ENCODE assay signal across 14 cellular contexts in the genomic region with DNA sequence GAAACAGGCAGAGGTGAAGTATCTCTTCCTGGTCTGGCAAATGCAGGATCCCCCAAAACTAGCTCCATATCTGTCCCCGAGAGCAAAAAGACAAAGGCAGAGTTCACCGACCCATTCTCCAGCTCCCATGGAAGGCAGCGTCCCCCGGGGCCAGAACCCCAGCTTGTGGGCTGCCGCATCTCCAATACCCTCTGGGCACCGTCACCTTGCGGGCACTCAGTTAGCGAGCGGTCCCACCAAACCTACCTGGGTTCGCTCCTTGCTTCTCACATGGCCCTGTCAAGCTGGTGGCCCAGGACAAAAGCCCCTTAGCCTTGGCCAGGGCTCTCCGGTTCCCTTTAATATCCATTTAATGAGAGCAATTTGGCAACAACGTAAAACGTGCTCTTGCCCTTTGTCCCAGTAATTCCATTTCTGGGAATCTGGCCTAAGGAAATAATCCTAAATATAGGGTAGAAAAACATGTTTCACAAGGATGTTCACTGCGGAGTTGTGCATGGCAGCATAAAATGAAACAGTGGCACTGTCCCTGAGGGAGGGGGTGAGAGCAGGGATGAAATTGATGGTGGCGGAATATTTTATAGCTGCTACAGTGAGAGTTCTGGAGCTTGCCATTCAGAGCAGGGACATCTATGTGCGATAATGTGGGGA.
DNase-seq lines count a peak whose midpoint lies in the region; ATAC-seq and TF ChIP-seq lines count a peak whose summit lies in the region.
"Had no signal": no experiment of that assay in that cellular context is flagged by ENCODE, and none has a peak within 500 bp of the region (broad histone marks: within the 10 kb centered on the region; RNA-seq: fewer than 3 reads in every experiment).

No MANE protein-coding gene starts in this region.

- H3K27ac ChIP-seq in mammary epithelial cell (ENCODE audit: insufficient read depth, low read depth, low read length) (peak overlapping the region; percentile 93), stomach smooth muscle (ENCODE audit: low read length) (peak overlapping the region; percentile 66)

- CTCF ChIA-PET in mammary epithelial cell (lab: Charles Lee; ENCODE audit: low non-redundant PET), result interaction anchor here (0.5 to 0.7 kb wide), 3 partner anchors 45 to 1600 kb away, joined by 3 to 14 read pairs (median 3); no protein-coding TSS in a partner anchor

- in situ Hi-C loops in mammary epithelial cell (cut with MboI; ENCODE audit: low sequenced_read_pairs in 2 of 2), result no loop called here

- H2AFZ ChIP-seq in mammary epithelial cell (ENCODE audit: low read depth, low read length), result no peak overlapping the region

- H3K27ac Mint-ChIP-seq in endothelial cell (ENCODE audit: unreplicated experiment), result no peak overlapping the region
- H3K27ac Mint-ChIP-seq: activated CD4-positive, alpha-beta memory T cell treated with anti-CD3 and anti-CD28 coated beads for 36 hours; activated naive CD4-positive, alpha-beta T cell treated with anti-CD3 and anti-CD28 coated beads for 36 hours had no signal

- peaks cover 54% of the 10 kb centered on the region for H3K4me1 ChIP-seq in mammary epithelial cell (ENCODE audit: insufficient read depth, low read length)
- peaks cover 30% of the 10 kb centered on the region for H3K4me1 ChIP-seq in stomach smooth muscle (ENCODE audit: control insufficient read depth, insufficient read depth, low read length)

- intact Hi-C loops in mammary epithelial cell (cut with micrococcal nuclease), result loop anchor here (2.0 kb wide), 1 partner anchor 19 kb away; no protein-coding TSS in a partner anchor

- H3K27me3 Mint-ChIP-seq in endothelial cell (ENCODE audit: unreplicated experiment), result peaks cover 19% of the 10 kb centered on the region
- H3K27me3 Mint-ChIP-seq: activated CD4-positive, alpha-beta memory T cell treated with anti-CD3 and anti-CD28 coated beads for 36 hours had no signal

- no peaks in the 10 kb centered on the region for H3K36me3 ChIP-seq in mammary epithelial cell (ENCODE audit: insufficient read depth, low read length)
- no peaks in the 10 kb centered on the region for H3K36me3 ChIP-seq in stomach smooth muscle (ENCODE audit: control insufficient read depth in 2 of 2, insufficient read depth in 2 of 2, low read length in 2 of 2)

- TSS peak; percentile 79 for BruUV-seq in mammary epithelial cell (replicated peaks; lab: Mats Ljungman, UMichigan)

- DNase-seq in NCI-H2227 treated with DMSO at 0.1 percent for 48 hours (lab: John Stamatoyannopoulos, UW) (peak; percentile 40), mammary epithelial cell (no peak), left lobe of liver (ENCODE audit: low spot score) (no peak), medulla oblongata (ENCODE audit: extremely low spot score) (no peak), EL (no peak), endothelial cell (ENCODE audit: low spot score) (no peak)
- DNase-seq: activated CD4-positive, alpha-beta memory T cell treated with anti-CD3 and anti-CD28 coated beads for 36 hours; activated naive CD4-positive, alpha-beta T cell treated with anti-CD3 and anti-CD28 coated beads for 36 hours; CD8-positive, alpha-beta T cell; GOT3; NCI-H146; T-helper 2 cell had no signal

- H3K4me3 Mint-ChIP-seq in endothelial cell (ENCODE audit: unreplicated experiment), result no peak overlapping the region
- H3K4me3 Mint-ChIP-seq: activated CD4-positive, alpha-beta memory T cell treated with anti-CD3 and anti-CD28 coated beads for 36 hours; activated naive CD4-positive, alpha-beta T cell treated with anti-CD3 and anti-CD28 coated beads for 36 hours; CD8-positive, alpha-beta T cell had no signal

- TF ChIP-seq CTCF in mammary epithelial cell (conservative IDR thresholded peaks at IDR 0.05 in 1 of 2, IDR thresholded peaks at IDR 0.05 in 1 of 2; ENCODE audit: extremely low read depth in 1 of 2, insufficient read depth in 1 of 2, low read depth in 1 of 2, low read length in 2 of 2) (no peak), endothelial cell (IDR thresholded peaks at IDR 0.05; ENCODE audit: unreplicated experiment) (no peak)

- H3K4me2 ChIP-seq in mammary epithelial cell (ENCODE audit: insufficient read depth, low read depth, low read length), result peak overlapping the region; percentile 43

- dilution Hi-C loops in mammary epithelial cell (cut with HindIII; ENCODE audit: low sequenced_read_pairs), result no loop called here

- peaks cover 7% of the 10 kb centered on the region for H3K36me3 Mint-ChIP-seq in endothelial cell (ENCODE audit: low read depth, unreplicated experiment)
- H3K36me3 Mint-ChIP-seq: activated CD4-positive, alpha-beta memory T cell treated with anti-CD3 and anti-CD28 coated beads for 36 hours had no signal

- H3K4me3 ChIP-seq in mammary epithelial cell (replicated peaks in 1 of 3; ENCODE audit: insufficient read depth in 1 of 3, low read depth in 2 of 3, low read length in 3 of 3) (no peak overlapping the region), stomach smooth muscle (ENCODE audit: low read length in 2 of 2) (peak overlapping the region in 1 of 2 donors; percentile 8)

- ATAC-seq in left lobe of liver (peak; percentile 64), HG03439 (IDR thresholded peaks at IDR 0.05; ENCODE audit: unreplicated experiment) (no peak)
- ATAC-seq: CD8-positive, alpha-beta T cell had no signal

- WGBS in mammary epithelial cell (ENCODE audit: low coverage, missing lambda C conversion rate), result 54% methylated on average over 13 of the region's 16 CpGs

- H3K9ac ChIP-seq in mammary epithelial cell (ENCODE audit: insufficient read depth, low read length), result peak overlapping the region; percentile 80
- peak overlapping the region in 1 of 2 donors; percentile 21 for H3K9ac ChIP-seq in stomach smooth muscle (ENCODE audit: low read length in 2 of 2)

- H3K9me3 ChIP-seq in mammary epithelial cell (replicated peaks; ENCODE audit: insufficient read depth, low read length) (no peaks in the 10 kb centered on the region), stomach smooth muscle (ENCODE audit: control insufficient read depth in 2 of 2, low read length in 2 of 2) (no peaks in the 10 kb centered on the region)

- H4K20me1 ChIP-seq in mammary epithelial cell (ENCODE audit: insufficient read depth, low read length), result no peaks in the 10 kb centered on the region

- peaks cover 5% of the 10 kb centered on the region for H3K4me1 Mint-ChIP-seq in endothelial cell (ENCODE audit: unreplicated experiment)

- H3K27me3 ChIP-seq in mammary epithelial cell (ENCODE audit: insufficient read depth, low read length), result no peaks in the 10 kb centered on the region
- no peaks in the 10 kb centered on the region for H3K27me3 ChIP-seq in stomach smooth muscle (ENCODE audit: control insufficient read depth in 1 of 2, insufficient read depth in 2 of 2, low read length in 2 of 2)

- peaks cover 89% of the 10 kb centered on the region for H3K79me2 ChIP-seq in mammary epithelial cell (ENCODE audit: insufficient read depth, low read length)

- H3K9me3 Mint-ChIP-seq in endothelial cell (ENCODE audit: unreplicated experiment), result no peaks in the 10 kb centered on the region
- H3K9me3 Mint-ChIP-seq: activated CD4-positive, alpha-beta memory T cell treated with anti-CD3 and anti-CD28 coated beads for 36 hours; activated naive CD4-positive, alpha-beta T cell treated with anti-CD3 and anti-CD28 coated beads for 36 hours; CD8-positive, alpha-beta T cell had no signal
